ENCODE assay signal across 13 cellular contexts in the genomic region with DNA sequence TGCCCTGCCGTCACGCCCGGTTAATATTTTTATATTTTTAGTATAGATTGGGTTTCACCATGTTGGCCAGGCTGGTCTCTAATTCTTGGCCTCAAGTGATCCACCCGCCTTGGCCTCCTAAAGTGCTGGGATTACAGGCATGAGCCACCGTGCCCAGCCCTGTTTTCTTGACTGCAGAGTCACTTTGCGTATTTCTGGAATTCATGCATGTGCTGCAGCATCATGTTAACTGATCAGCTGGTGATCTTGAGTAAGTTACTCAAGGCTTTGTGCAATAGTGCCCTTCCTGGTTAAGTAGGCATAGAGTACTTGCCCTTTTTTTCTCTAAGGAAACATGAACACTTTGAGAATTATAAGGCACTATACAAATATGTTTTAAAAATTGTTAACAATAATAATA. TPM values are rescaled to one million over a fixed set of nuclear protein-coding genes. Genes with fewer than 3 reads are reported as not detected.
DNase-seq lines count a peak whose midpoint lies in the region; ATAC-seq and TF ChIP-seq lines count a peak whose summit lies in the region.
"Had no signal": no experiment of that assay in that cellular context is flagged by ENCODE, and none has a peak within 500 bp of the region (broad histone marks: within the 10 kb centered on the region; RNA-seq: fewer than 3 reads in every experiment).

No MANE protein-coding gene starts in this region.

- no peak overlapping the region for H3K9ac ChIP-seq in SK-N-SH

- no peak overlapping the region for H3K27ac ChIP-seq in SK-N-SH (ENCODE audit: low read depth in 2 of 2, low read length in 1 of 2)
- H3K27ac ChIP-seq: pancreas had no signal

- H3K9me2 ChIP-seq in SK-N-SH: no peaks in the 10 kb centered on the region

- H3K4me3 ChIP-seq in SK-N-SH (ENCODE audit: low read depth in 2 of 2, low read length in 1 of 2): no peak overlapping the region
- H3K4me3 ChIP-seq in H7 (ENCODE audit: insufficient read depth, low read depth, low read length): no peak overlapping the region
- H3K4me3 ChIP-seq: pancreas had no signal

- DNase-seq in activated B cell treated with CpG ODN at 0.5 μM for 24 hours (no peak), sciatic nerve (ENCODE audit: low spot score) (no peak), SK-N-SH (no peak), iPS-NIHi7 (ENCODE audit: extremely low spot score) (no peak), NCI-H524 (lab: John Stamatoyannopoulos, UW) (no peak), H7 (no peak)
- DNase-seq: NCI-H2081 had no signal

- no peaks in the 10 kb centered on the region for H3K79me2 ChIP-seq in SK-N-SH (ENCODE audit: insufficient read depth)

- no peak overlapping the region for H3K4me2 ChIP-seq in SK-N-SH

- H3K36me3 ChIP-seq in SK-N-SH (replicated peaks in 1 of 2; ENCODE audit: control insufficient read depth in 1 of 2, insufficient read depth in 2 of 2, low read length in 1 of 2) (no peaks in the 10 kb centered on the region), H7 (replicated peaks; ENCODE audit: control insufficient read depth, insufficient read depth, low read length) (no peaks in the 10 kb centered on the region)
- H3K36me3 ChIP-seq: pancreas had no signal

- H3K4me1 ChIP-seq in SK-N-SH (ENCODE audit: control insufficient read depth in 1 of 2, insufficient read depth in 2 of 2, low read depth in 1 of 2, low read length in 1 of 2): no peaks in the 10 kb centered on the region; a peak in 1 of 4 replicates
- H3K4me1 ChIP-seq: pancreas had no signal

- CTCF ChIA-PET in activated B cell treated with CpG ODN at 0.5 μM for 24 hours (lab: Charles Lee) (interaction anchor here (0.6 to 6.2 kb wide), 10 partner anchors 10 to 117 kb away, joined by 3 to 122 read pairs (median 6); partner anchors contain the start of gene P2RY14), SK-N-SH (lab: Yijun Ruan, JAX) (interaction anchor here (0.8 to 6.5 kb wide), 19 partner anchors 9 to 667 kb away, joined by 3 to 106 read pairs (median 9); partner anchors contain the start of gene P2RY14)

- H3F3A ChIP-seq in SK-N-SH (replicated peaks; ENCODE audit: insufficient read depth): no peaks in the 10 kb centered on the region

- H3K27me3 Mint-ChIP-seq in activated B cell treated with CpG ODN at 0.5 μM for 24 hours: no peaks in the 10 kb centered on the region
- H3K27me3 Mint-ChIP-seq: stimulated activated naive CD8-positive, alpha-beta T cell treated with anti-CD3 and anti-CD28 coated beads, Interleukin-15, Interleukin-2, amounts not matched to agents 100 ng/mL and 50 ng/mL, for 24 hours; T-cell had no signal

- WGBS in SK-N-SH (ENCODE audit: low lambda C conversion rate): 92% methylated on average over 6 of the region's 6 CpGs

- H3K9me3 Mint-ChIP-seq in activated B cell treated with CpG ODN at 0.5 μM for 24 hours: no peaks in the 10 kb centered on the region
- H3K9me3 Mint-ChIP-seq: stimulated activated naive CD8-positive, alpha-beta T cell treated with anti-CD3 and anti-CD28 coated beads, Interleukin-15, Interleukin-2, amounts not matched to agents 100 ng/mL and 50 ng/mL, for 24 hours; T-cell had no signal

- H3K36me3 Mint-ChIP-seq in activated B cell treated with CpG ODN at 0.5 μM for 24 hours (ENCODE audit: low read depth): no peaks in the 10 kb centered on the region
- H3K36me3 Mint-ChIP-seq: T-cell had no signal

- H4K20me1 ChIP-seq in SK-N-SH (ENCODE audit: insufficient read depth): no peaks in the 10 kb centered on the region

- no peak for TF ChIP-seq RAD21 in SK-N-SH (IDR thresholded peaks at IDR 0.05; ENCODE audit: low read length)

- no peak overlapping the region for H3K4me3 Mint-ChIP-seq in activated B cell treated with CpG ODN at 0.5 μM for 24 hours

- no peaks in the 10 kb centered on the region for H3K9me3 ChIP-seq in SK-N-SH
- H3K9me3 ChIP-seq: pancreas had no signal

- POLR2A ChIA-PET in activated B cell treated with CpG ODN at 0.5 μM for 24 hours (lab: Charles Lee): interaction anchor here (1.0 kb wide), 1 partner anchor 109 kb away, joined by 4 read pairs; the partner anchor contains the start of gene P2RY14
- POLR2A ChIA-PET in SK-N-SH (lab: Yijun Ruan, JAX): no interaction called here

- no peak overlapping the region for H2AFZ ChIP-seq in SK-N-SH (ENCODE audit: low read depth)

- intact Hi-C loops in activated B cell treated with CpG ODN at 0.5 μM for 24 hours (cut with micrococcal nuclease) (loop anchor here (1.0 to 2.0 kb wide), 2 partner anchors 109 to 160 kb away; partner anchors contain the start of genes P2RY13 and P2RY14), sciatic nerve (cut with DNase I) (no loop called here)

- TF ChIP-seq EP300 in SK-N-SH (IDR thresholded peaks at IDR 0.05; ENCODE audit: borderline replicate concordance in 1 of 2, low read depth in 1 of 2, low read length in 1 of 2): no peak

- no peak for TF ChIP-seq CTCF in activated B cell treated with CpG ODN at 0.5 μM for 24 hours (IDR thresholded peaks at IDR 0.05)
- no peak for TF ChIP-seq CTCF in SK-N-SH (IDR thresholded peaks at IDR 0.05)

- peaks cover 45% of the 10 kb centered on the region for H3K4me1 Mint-ChIP-seq in activated B cell treated with CpG ODN at 0.5 μM for 24 hours

- peak overlapping the region; percentile 68 for H3K27ac Mint-ChIP-seq in activated B cell treated with CpG ODN at 0.5 μM for 24 hours

- H3K27me3 ChIP-seq in SK-N-SH (ENCODE audit: insufficient read depth) (0 out of 2 replicates have a peak, but pooled peaks cover 5% of the 10 kb centered on the region), H7 (ENCODE audit: control insufficient read depth, insufficient read depth, low read length) (no peaks in the 10 kb centered on the region)
- H3K27me3 ChIP-seq: pancreas had no signal

- ATAC-seq in GM18511 (IDR thresholded peaks at IDR 0.05; ENCODE audit: unreplicated experiment) (peak; percentile 8), HG03469 (IDR thresholded peaks at IDR 0.05; ENCODE audit: unreplicated experiment) (peak; percentile 6), activated B cell treated with CpG ODN at 0.5 μM for 24 hours (ENCODE audit: low read depth) (peak; percentile 19), sciatic nerve (peak; percentile 31)
- ATAC-seq: T-cell had no signal

TF ChIP-seq in SK-N-SH, 30 proteins besides CTCF, POLR2A, EP300 and RAD21 (continues in another document):
- TF ChIP-seq MEF2A (IDR thresholded peaks at IDR 0.05; ENCODE audit: borderline replicate concordance, low read depth) (no peak), CHD2 (IDR thresholded peaks at IDR 0.05; ENCODE audit: low read length, partially characterized antibody) (no peak), POLR2AphosphoS5 (IDR thresholded peaks at IDR 0.05; ENCODE audit: low read depth, low read length) (no peak), FOXJ3 (CRISPR knock-in tag; IDR thresholded peaks at IDR 0.05) (no peak), ELF1 (IDR thresholded peaks at IDR 0.05) (no peak)
- TF ChIP-seq, protein P1, sequence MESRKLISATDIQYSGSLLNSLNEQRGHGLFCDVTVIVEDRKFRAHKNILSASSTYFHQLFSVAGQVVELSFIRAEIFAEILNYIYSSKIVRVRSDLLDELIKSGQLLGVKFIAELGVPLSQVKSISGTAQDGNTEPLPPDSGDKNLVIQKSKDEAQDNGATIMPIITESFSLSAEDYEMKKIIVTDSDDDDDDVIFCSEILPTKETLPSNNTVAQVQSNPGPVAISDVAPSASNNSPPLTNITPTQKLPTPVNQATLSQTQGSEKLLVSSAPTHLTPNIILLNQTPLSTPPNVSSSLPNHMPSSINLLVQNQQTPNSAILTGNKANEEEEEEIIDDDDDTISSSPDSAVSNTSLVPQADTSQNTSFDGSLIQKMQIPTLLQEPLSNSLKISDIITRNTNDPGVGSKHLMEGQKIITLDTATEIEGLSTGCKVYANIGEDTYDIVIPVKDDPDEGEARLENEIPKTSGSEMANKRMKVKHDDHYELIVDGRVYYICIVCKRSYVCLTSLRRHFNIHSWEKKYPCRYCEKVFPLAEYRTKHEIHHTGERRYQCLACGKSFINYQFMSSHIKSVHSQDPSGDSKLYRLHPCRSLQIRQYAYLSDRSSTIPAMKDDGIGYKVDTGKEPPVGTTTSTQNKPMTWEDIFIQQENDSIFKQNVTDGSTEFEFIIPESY (IDR thresholded peaks at IDR 0.05; ENCODE audit: borderline replicate concordance, low read depth): no peak
- TF ChIP-seq, protein P2, sequence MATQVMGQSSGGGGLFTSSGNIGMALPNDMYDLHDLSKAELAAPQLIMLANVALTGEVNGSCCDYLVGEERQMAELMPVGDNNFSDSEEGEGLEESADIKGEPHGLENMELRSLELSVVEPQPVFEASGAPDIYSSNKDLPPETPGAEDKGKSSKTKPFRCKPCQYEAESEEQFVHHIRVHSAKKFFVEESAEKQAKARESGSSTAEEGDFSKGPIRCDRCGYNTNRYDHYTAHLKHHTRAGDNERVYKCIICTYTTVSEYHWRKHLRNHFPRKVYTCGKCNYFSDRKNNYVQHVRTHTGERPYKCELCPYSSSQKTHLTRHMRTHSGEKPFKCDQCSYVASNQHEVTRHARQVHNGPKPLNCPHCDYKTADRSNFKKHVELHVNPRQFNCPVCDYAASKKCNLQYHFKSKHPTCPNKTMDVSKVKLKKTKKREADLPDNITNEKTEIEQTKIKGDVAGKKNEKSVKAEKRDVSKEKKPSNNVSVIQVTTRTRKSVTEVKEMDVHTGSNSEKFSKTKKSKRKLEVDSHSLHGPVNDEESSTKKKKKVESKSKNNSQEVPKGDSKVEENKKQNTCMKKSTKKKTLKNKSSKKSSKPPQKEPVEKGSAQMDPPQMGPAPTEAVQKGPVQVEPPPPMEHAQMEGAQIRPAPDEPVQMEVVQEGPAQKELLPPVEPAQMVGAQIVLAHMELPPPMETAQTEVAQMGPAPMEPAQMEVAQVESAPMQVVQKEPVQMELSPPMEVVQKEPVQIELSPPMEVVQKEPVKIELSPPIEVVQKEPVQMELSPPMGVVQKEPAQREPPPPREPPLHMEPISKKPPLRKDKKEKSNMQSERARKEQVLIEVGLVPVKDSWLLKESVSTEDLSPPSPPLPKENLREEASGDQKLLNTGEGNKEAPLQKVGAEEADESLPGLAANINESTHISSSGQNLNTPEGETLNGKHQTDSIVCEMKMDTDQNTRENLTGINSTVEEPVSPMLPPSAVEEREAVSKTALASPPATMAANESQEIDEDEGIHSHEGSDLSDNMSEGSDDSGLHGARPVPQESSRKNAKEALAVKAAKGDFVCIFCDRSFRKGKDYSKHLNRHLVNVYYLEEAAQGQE (IDR thresholded peaks at IDR 0.05; ENCODE audit: low read depth, low read length): no peak

RNA-seq across cellular contexts. Expression of gene GPR171, which starts 33.8 kb away (rescaled TPM):
- total RNA-seq in activated B cell treated with CpG ODN at 0.5 μM for 24 hours (0.35 and 0.46 TPM in 2 replicates), sciatic nerve (1.6 TPM)
- polyA plus RNA-seq in SK-N-SH (2012; rRNA removed): not detected in 2 replicates
- not detected in 2 replicates for polyA plus RNA-seq in SK-N-SH (2012; cell fraction: cytosol; rRNA removed)
- not detected in 2 replicates for polyA plus RNA-seq in SK-N-SH (2012; cell fraction: nucleus; rRNA removed)
- total RNA-seq in H7 (2014; rRNA removed; shearing (Covaris generic)): not detected in 2 replicates
- polyA plus RNA-seq: BJ had no signal
